Comparison of ENCODE assay signal across 10 cellular contexts in the genomic region with DNA sequence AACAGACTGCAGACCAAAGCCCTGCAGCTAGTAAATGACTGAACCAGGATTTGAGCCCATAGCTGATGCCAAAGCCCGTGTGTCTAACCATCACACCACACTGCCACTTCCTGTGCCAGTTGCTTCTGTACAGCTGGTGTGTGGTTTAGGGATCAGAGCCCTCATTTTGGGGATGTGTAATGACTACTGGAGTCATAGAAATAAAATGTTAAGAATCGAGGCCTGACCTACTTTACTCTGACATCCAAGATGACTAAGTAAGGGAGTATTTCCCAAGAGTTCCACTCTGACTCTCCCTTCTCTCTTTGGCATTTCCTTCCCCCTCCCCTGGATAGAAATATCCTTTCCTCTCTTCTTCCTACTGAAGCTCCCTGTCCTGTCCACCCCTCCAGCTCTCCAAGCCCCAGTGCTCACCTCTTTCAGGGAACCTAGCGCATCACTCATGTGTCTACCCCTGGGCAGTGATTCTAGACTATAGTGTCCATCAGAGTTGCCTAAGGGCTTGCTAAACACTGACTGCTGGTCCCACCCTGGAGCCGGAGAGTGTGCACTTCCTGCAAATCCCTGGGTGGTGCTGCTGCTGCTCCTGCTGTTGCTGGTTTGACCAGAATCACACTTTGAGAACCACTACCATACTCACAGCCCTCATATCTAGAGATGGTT. TPM values are rescaled to one million over a fixed set of nuclear protein-coding genes. Genes with fewer than 3 reads are reported as not detected.
A peak's percentile ranks its signal among the peaks of the same experiment; 100 is the strongest.
DNase-seq lines count a peak whose midpoint lies in the region; ATAC-seq, FAIRE-seq and TF ChIP-seq lines count a peak whose summit lies in the region.
"Had no signal": no experiment of that assay in that cellular context is flagged by ENCODE, and none has a peak within 500 bp of the region (broad histone marks: within the 10 kb centered on the region; RNA-seq: fewer than 3 reads in every experiment).

No MANE protein-coding gene starts in this region.

- H3K27ac ChIP-seq in gastroesophageal sphincter, result peak overlapping the region in 3 of 4 donors; percentile 39 to 70 (median 67)

- H3K9me3 ChIP-seq in gastroesophageal sphincter, result peaks cover 0 to 20% (median 0%) of the 10 kb centered on the region in 3 donors

- TF ChIP-seq POLR2A in H54 (IDR thresholded peaks at IDR 0.05; ENCODE audit: low read depth, low read length), result no peak
- TF ChIP-seq POLR2A in gastroesophageal sphincter (IDR thresholded peaks at IDR 0.05), result no peak

- POLR2A ChIA-PET in T-cell (lab: Charles Lee), result no interaction called here

- H3K36me3 Mint-ChIP-seq in stimulated activated memory B cell treated with anti-CD40 and anti-IgM and Interleukin-4, amounts not matched to agents 10 μg/mL and 1 μg/mL and 100 μg/mL, for 72 hours, result peaks cover 75% of the 10 kb centered on the region
- no peaks in the 10 kb centered on the region for H3K36me3 Mint-ChIP-seq in T-cell
- H3K36me3 Mint-ChIP-seq: immature natural killer cell had no signal

- H3K27me3 ChIP-seq in gastroesophageal sphincter, result no peaks in the 10 kb centered on the region

- WGBS in gastroesophageal sphincter (ENCODE audit: low coverage in 1 of 2), 2 donors, result 25 to 40% methylated on average over 2 of the region's 4 CpGs

- no peak overlapping the region for H3K4me3 ChIP-seq in gastroesophageal sphincter

- CTCF ChIA-PET in T-cell (lab: Charles Lee), result no interaction called here

- H3K9me3 Mint-ChIP-seq in stimulated activated memory B cell treated with anti-CD40 and anti-IgM and Interleukin-4, amounts not matched to agents 10 μg/mL and 1 μg/mL and 100 μg/mL, for 72 hours, result peaks cover 7% of the 10 kb centered on the region
- H3K9me3 Mint-ChIP-seq in T-cell, result peaks cover 4 to 8% (median 4%) of the 10 kb centered on the region in 3 donors

- DNase-seq in H54 (ENCODE audit: insufficient read length, low spot score) (peak; percentile 78), T-cell (no peak), frontal cortex (ENCODE audit: low spot score in 2 of 2) (no peak)
- DNase-seq: activated gamma-delta T cell treated with Interleukin-2 at 50 U/mL for 16 hours, immature natural killer cell had no signal

- peaks cover 55% of the 10 kb centered on the region for H3K4me1 Mint-ChIP-seq in stimulated activated memory B cell treated with anti-CD40 and anti-IgM and Interleukin-4, amounts not matched to agents 10 μg/mL and 1 μg/mL and 100 μg/mL, for 72 hours
- H3K4me1 Mint-ChIP-seq in T-cell, result no peaks in the 10 kb centered on the region
- H3K4me1 Mint-ChIP-seq: immature natural killer cell had no signal

- H3K36me3 ChIP-seq in gastroesophageal sphincter, result peaks cover 0 to 3% of the 10 kb centered on the region in 2 donors

- TF ChIP-seq EP300 in gastroesophageal sphincter (IDR thresholded peaks at IDR 0.05), result no peak

- peak; percentile 90 for ATAC-seq in SK-N-SH treated with all-trans-retinoic acid at 6 μM for 48 hours
- ATAC-seq in gastroesophageal sphincter, result peak; percentile 90
- no peak for ATAC-seq in stimulated activated memory B cell treated with anti-CD40 and anti-IgM and Interleukin-4, amounts not matched to agents 10 μg/mL and 1 μg/mL and 100 μg/mL, for 72 hours
- no peak for ATAC-seq in HG03521 (IDR thresholded peaks at IDR 0.05; ENCODE audit: unreplicated experiment)
- ATAC-seq in HG02642 (IDR thresholded peaks at IDR 0.05; ENCODE audit: poor library complexity, unreplicated experiment), result no peak
- no peak for ATAC-seq in T-cell (replicated peaks in 1 of 4)

- H3K4me1 ChIP-seq in gastroesophageal sphincter, result peaks cover 0 to 36% (median 9%) of the 10 kb centered on the region in 3 donors

- no peak overlapping the region for H3K4me3 Mint-ChIP-seq in stimulated activated memory B cell treated with anti-CD40 and anti-IgM and Interleukin-4, amounts not matched to agents 10 μg/mL and 1 μg/mL and 100 μg/mL, for 72 hours
- H3K4me3 Mint-ChIP-seq in T-cell, result no peak overlapping the region
- H3K4me3 Mint-ChIP-seq: immature natural killer cell had no signal

- no peak for TF ChIP-seq CTCF in gastroesophageal sphincter (IDR thresholded peaks at IDR 0.05)

- H3K27ac Mint-ChIP-seq in stimulated activated memory B cell treated with anti-CD40 and anti-IgM and Interleukin-4, amounts not matched to agents 10 μg/mL and 1 μg/mL and 100 μg/mL, for 72 hours, result peak overlapping the region; percentile 30
- H3K27ac Mint-ChIP-seq in T-cell, result no peak overlapping the region
- H3K27ac Mint-ChIP-seq: immature natural killer cell had no signal

- H3K27me3 Mint-ChIP-seq in stimulated activated memory B cell treated with anti-CD40 and anti-IgM and Interleukin-4, amounts not matched to agents 10 μg/mL and 1 μg/mL and 100 μg/mL, for 72 hours, result no peaks in the 10 kb centered on the region
- peaks cover 4 to 23% of the 10 kb centered on the region in 2 donors for H3K27me3 Mint-ChIP-seq in T-cell

- FAIRE-seq in H54 (lab: Jason Lieb, UNC), result peak; percentile 79
- FAIRE-seq in frontal cortex (lab: Jason Lieb, UNC), result no peak

TF ChIP-seq in SK-N-SH treated with all-trans-retinoic acid at 6 μM for 48 hours, 23 proteins besides CTCF, POLR2A, EP300 and RAD21:
- TF ChIP-seq ZFP30 (CRISPR knock-in tag; IDR thresholded peaks at IDR 0.05), result no peak
- TF ChIP-seq PPARA (CRISPR knock-in tag; IDR thresholded peaks at IDR 0.05; ENCODE audit: borderline replicate concordance), result no peak
- no peak for TF ChIP-seq BACH2 (CRISPR knock-in tag; IDR thresholded peaks at IDR 0.05; ENCODE audit: borderline replicate concordance)
- no peak for TF ChIP-seq ISL1 (CRISPR knock-in tag; IDR thresholded peaks at IDR 0.05)
- TF ChIP-seq TCF4 (CRISPR knock-in tag; IDR thresholded peaks at IDR 0.05; ENCODE audit: borderline replicate concordance), result no peak
- TF ChIP-seq ZNF565 (CRISPR knock-in tag; conservative IDR thresholded peaks at IDR 0.05; ENCODE audit: low read depth), result no peak
- no peak for TF ChIP-seq ZNF70 (CRISPR knock-in tag; IDR thresholded peaks at IDR 0.05)
- TF ChIP-seq RARB (CRISPR knock-in tag; IDR thresholded peaks at IDR 0.05), result no peak
- TF ChIP-seq GLIS3 (CRISPR knock-in tag; IDR thresholded peaks at IDR 0.05), result no peak
- TF ChIP-seq ZFP3 (CRISPR knock-in tag; IDR thresholded peaks at IDR 0.05), result no peak
- TF ChIP-seq ARNTL (CRISPR knock-in tag; IDR thresholded peaks at IDR 0.05; ENCODE audit: borderline replicate concordance, low read depth), result no peak
- no peak for TF ChIP-seq ZNF8 (CRISPR knock-in tag; IDR thresholded peaks at IDR 0.05)

RNA-seq across cellular contexts. Expression of a gene that starts 53.8 kb away (rescaled TPM):
- total RNA-seq in gastroesophageal sphincter (100 to 1,000 TPM in 1 of 4 donors, 10 to 100 TPM in 3; 39.2 to 171 (median 55.8) TPM), T-cell (1 to 10 TPM in 4 of 5 donors, under 1 TPM in 1; 0.78 to 3.7 (median 1.8) TPM), frontal cortex (31.4 TPM)

Comparison
In these comparisons a context has a peak if more than half of its experiments do, and no peak if none do; other contexts are left out.
1. ATAC-seq: peak in SK-N-SH treated with all-trans-retinoic acid at 6 μM for 48 hours (single experiment) and gastroesophageal sphincter (single experiment); none in stimulated activated memory B cell treated with anti-CD40 and anti-IgM and Interleukin-4, amounts not matched to agents 10 μg/mL and 1 μg/mL and 100 μg/mL, for 72 hours (single experiment), HG03521 (single experiment), HG02642 (single experiment) and T-cell (0 of 4).